Comparison of ENCODE assay signal across 1 cellular context in the genomic region with DNA sequence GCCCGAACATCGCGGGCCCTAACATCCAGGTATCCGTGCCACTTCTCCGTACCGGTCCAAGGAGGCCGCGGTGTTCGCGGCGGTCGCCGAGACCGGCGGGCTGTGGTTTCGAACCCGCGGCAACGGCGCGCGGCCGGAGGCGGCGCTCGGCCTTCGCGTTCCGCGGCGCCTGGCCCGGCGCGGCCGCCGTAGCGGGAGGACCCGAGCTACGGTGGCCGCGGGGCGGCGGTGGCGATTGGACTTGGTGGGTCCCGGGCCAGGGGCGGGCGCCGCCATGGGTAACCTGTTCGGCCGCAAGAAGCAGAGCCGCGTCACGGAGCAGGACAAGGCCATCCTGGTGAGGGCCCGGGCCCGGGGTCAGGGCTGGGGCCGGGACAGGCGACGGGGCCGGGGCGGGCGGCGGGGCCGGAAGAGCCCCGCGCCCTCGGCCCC.
A peak's percentile ranks its signal among the peaks of the same experiment; 100 is the strongest.
TF ChIP-seq lines count a peak whose summit lies in the region.

A gene (plus strand): TSS at position 197 of the 432 bp plus-strand sequence. CDS start 78 bp downstream, at position 275.

TF ChIP-seq in GM12878, 131 proteins besides CTCF, POLR2A, EP300 and RAD21 (continued from another document and continues in another):
- TF ChIP-seq, protein P1, sequence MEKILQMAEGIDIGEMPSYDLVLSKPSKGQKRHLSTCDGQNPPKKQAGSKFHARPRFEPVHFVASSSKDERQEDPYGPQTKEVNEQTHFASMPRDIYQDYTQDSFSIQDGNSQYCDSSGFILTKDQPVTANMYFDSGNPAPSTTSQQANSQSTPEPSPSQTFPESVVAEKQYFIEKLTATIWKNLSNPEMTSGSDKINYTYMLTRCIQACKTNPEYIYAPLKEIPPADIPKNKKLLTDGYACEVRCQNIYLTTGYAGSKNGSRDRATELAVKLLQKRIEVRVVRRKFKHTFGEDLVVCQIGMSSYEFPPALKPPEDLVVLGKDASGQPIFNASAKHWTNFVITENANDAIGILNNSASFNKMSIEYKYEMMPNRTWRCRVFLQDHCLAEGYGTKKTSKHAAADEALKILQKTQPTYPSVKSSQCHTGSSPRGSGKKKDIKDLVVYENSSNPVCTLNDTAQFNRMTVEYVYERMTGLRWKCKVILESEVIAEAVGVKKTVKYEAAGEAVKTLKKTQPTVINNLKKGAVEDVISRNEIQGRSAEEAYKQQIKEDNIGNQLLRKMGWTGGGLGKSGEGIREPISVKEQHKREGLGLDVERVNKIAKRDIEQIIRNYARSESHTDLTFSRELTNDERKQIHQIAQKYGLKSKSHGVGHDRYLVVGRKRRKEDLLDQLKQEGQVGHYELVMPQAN (conservative IDR thresholded peaks at IDR 0.05): peak; percentile 72; the same call in 1 of the 2 replicates
- no peak for TF ChIP-seq RFX5 (IDR thresholded peaks at IDR 0.05; ENCODE audit: low read depth, low read length)
- TF ChIP-seq SIX5 (IDR thresholded peaks at IDR 0.05; ENCODE audit: low read depth, low read length, severe bottlenecking): peak; percentile 66
- TF ChIP-seq BMI1 (IDR thresholded peaks at IDR 0.05; ENCODE audit: borderline replicate concordance): no peak
- no peak for TF ChIP-seq YBX1 (IDR thresholded peaks at IDR 0.05)
- no peak for TF ChIP-seq ZBED1 (IDR thresholded peaks at IDR 0.05; ENCODE audit: borderline replicate concordance)
- peak in 1 of 2 experiments; percentile 21; a peak in 1 of 4 replicates for TF ChIP-seq SRF (IDR thresholded peaks at IDR 0.05; ENCODE audit: low read depth in 2 of 2, low read length in 2 of 2)
- no peak for TF ChIP-seq BCL11A (IDR thresholded peaks at IDR 0.05; ENCODE audit: low read depth, low read length)
- 0 out of 2 replicates have a peak, but pooled peaks have one; percentile 31 for TF ChIP-seq TBL1XR1 (IDR thresholded peaks at IDR 0.05; ENCODE audit: low read depth, low read length)
- no peak for TF ChIP-seq NFYA (IDR thresholded peaks at IDR 0.05; ENCODE audit: borderline replicate concordance, low read depth, low read length)
- no peak for TF ChIP-seq FOS (IDR thresholded peaks at IDR 0.05; ENCODE audit: borderline replicate concordance, extremely low read depth, insufficient read length)
- TF ChIP-seq NBN (IDR thresholded peaks at IDR 0.05): no peak
- no peak for TF ChIP-seq MYB (IDR thresholded peaks at IDR 0.05; ENCODE audit: borderline replicate concordance, low read depth, low read length)
- peak; percentile 80 for TF ChIP-seq HCFC1 (IDR thresholded peaks at IDR 0.05; ENCODE audit: low read length)
- TF ChIP-seq STAT3 (IDR thresholded peaks at IDR 0.05; ENCODE audit: low read depth, low read length): no peak
- TF ChIP-seq SMARCA5 (IDR thresholded peaks at IDR 0.05): peak; percentile 88
- TF ChIP-seq, protein P2, sequence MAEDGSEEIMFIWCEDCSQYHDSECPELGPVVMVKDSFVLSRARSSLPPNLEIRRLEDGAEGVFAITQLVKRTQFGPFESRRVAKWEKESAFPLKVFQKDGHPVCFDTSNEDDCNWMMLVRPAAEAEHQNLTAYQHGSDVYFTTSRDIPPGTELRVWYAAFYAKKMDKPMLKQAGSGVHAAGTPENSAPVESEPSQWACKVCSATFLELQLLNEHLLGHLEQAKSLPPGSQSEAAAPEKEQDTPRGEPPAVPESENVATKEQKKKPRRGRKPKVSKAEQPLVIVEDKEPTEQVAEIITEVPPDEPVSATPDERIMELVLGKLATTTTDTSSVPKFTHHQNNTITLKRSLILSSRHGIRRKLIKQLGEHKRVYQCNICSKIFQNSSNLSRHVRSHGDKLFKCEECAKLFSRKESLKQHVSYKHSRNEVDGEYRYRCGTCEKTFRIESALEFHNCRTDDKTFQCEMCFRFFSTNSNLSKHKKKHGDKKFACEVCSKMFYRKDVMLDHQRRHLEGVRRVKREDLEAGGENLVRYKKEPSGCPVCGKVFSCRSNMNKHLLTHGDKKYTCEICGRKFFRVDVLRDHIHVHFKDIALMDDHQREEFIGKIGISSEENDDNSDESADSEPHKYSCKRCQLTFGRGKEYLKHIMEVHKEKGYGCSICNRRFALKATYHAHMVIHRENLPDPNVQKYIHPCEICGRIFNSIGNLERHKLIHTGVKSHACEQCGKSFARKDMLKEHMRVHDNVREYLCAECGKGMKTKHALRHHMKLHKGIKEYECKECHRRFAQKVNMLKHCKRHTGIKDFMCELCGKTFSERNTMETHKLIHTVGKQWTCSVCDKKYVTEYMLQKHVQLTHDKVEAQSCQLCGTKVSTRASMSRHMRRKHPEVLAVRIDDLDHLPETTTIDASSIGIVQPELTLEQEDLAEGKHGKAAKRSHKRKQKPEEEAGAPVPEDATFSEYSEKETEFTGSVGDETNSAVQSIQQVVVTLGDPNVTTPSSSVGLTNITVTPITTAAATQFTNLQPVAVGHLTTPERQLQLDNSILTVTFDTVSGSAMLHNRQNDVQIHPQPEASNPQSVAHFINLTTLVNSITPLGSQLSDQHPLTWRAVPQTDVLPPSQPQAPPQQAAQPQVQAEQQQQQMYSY (CRISPR knock-in tag; IDR thresholded peaks at IDR 0.05): no peak
- peak; percentile 86 for TF ChIP-seq DPF2 (IDR thresholded peaks at IDR 0.05)
- TF ChIP-seq ZNF274 (IDR thresholded peaks at IDR 0.05; ENCODE audit: insufficient read depth, insufficient read length): no peak
- TF ChIP-seq RB1 (IDR thresholded peaks at IDR 0.05; ENCODE audit: borderline replicate concordance): peak; percentile 91
- no peak for TF ChIP-seq RCOR1 (conservative IDR thresholded peaks at IDR 0.05; ENCODE audit: low read depth, low read length)
- TF ChIP-seq, protein P3, sequence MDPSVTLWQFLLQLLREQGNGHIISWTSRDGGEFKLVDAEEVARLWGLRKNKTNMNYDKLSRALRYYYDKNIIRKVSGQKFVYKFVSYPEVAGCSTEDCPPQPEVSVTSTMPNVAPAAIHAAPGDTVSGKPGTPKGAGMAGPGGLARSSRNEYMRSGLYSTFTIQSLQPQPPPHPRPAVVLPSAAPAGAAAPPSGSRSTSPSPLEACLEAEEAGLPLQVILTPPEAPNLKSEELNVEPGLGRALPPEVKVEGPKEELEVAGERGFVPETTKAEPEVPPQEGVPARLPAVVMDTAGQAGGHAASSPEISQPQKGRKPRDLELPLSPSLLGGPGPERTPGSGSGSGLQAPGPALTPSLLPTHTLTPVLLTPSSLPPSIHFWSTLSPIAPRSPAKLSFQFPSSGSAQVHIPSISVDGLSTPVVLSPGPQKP (IDR thresholded peaks at IDR 0.05; ENCODE audit: low read depth, low read length): peak; percentile 52; the same call in 1 of the 2 replicates
- TF ChIP-seq EGR1 (IDR thresholded peaks at IDR 0.05; ENCODE audit: borderline replicate concordance in 1 of 2, low read depth in 2 of 2, low read length in 2 of 2): peak in 1 of 2 experiments; percentile 57; a peak in 1 of 3 replicates
- TF ChIP-seq EED (IDR thresholded peaks at IDR 0.05; ENCODE audit: low read depth): no peak
- TF ChIP-seq NR2F1 (conservative IDR thresholded peaks at IDR 0.05): peak; percentile 69
- no peak for TF ChIP-seq ETV6 (conservative IDR thresholded peaks at IDR 0.05 in 1 of 2, IDR thresholded peaks at IDR 0.05 in 1 of 2; ENCODE audit: borderline replicate concordance in 1 of 2, low read depth in 1 of 2)
- no peak for TF ChIP-seq JUNB (IDR thresholded peaks at IDR 0.05)
- TF ChIP-seq NR2C1 (IDR thresholded peaks at IDR 0.05): peak; percentile 62
- TF ChIP-seq JUND (IDR thresholded peaks at IDR 0.05; ENCODE audit: low read depth, low read length): no peak
- TF ChIP-seq, protein P4, sequence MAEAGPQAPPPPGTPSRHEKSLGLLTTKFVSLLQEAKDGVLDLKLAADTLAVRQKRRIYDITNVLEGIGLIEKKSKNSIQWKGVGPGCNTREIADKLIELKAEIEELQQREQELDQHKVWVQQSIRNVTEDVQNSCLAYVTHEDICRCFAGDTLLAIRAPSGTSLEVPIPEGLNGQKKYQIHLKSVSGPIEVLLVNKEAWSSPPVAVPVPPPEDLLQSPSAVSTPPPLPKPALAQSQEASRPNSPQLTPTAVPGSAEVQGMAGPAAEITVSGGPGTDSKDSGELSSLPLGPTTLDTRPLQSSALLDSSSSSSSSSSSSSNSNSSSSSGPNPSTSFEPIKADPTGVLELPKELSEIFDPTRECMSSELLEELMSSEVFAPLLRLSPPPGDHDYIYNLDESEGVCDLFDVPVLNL (IDR thresholded peaks at IDR 0.05; ENCODE audit: low read depth, low read length): no peak
- TF ChIP-seq SP1 (IDR thresholded peaks at IDR 0.05; ENCODE audit: low read depth, low read length): no peak
- no peak for TF ChIP-seq BRCA1 (IDR thresholded peaks at IDR 0.05; ENCODE audit: low read depth, low read length)
- TF ChIP-seq STAT1 (conservative IDR thresholded peaks at IDR 0.05): peak; percentile 94
- TF ChIP-seq MEF2A (IDR thresholded peaks at IDR 0.05; ENCODE audit: insufficient read depth, low read depth, low read length): 0 out of 2 replicates have a peak, but pooled peaks have one; percentile 26
- TF ChIP-seq, protein P5, sequence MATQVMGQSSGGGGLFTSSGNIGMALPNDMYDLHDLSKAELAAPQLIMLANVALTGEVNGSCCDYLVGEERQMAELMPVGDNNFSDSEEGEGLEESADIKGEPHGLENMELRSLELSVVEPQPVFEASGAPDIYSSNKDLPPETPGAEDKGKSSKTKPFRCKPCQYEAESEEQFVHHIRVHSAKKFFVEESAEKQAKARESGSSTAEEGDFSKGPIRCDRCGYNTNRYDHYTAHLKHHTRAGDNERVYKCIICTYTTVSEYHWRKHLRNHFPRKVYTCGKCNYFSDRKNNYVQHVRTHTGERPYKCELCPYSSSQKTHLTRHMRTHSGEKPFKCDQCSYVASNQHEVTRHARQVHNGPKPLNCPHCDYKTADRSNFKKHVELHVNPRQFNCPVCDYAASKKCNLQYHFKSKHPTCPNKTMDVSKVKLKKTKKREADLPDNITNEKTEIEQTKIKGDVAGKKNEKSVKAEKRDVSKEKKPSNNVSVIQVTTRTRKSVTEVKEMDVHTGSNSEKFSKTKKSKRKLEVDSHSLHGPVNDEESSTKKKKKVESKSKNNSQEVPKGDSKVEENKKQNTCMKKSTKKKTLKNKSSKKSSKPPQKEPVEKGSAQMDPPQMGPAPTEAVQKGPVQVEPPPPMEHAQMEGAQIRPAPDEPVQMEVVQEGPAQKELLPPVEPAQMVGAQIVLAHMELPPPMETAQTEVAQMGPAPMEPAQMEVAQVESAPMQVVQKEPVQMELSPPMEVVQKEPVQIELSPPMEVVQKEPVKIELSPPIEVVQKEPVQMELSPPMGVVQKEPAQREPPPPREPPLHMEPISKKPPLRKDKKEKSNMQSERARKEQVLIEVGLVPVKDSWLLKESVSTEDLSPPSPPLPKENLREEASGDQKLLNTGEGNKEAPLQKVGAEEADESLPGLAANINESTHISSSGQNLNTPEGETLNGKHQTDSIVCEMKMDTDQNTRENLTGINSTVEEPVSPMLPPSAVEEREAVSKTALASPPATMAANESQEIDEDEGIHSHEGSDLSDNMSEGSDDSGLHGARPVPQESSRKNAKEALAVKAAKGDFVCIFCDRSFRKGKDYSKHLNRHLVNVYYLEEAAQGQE (IDR thresholded peaks at IDR 0.05; ENCODE audit: low read depth, low read length): no peak
- no peak for TF ChIP-seq PAX5 (IDR thresholded peaks at IDR 0.05; ENCODE audit: borderline replicate concordance, low read depth, low read length)
- peak; percentile 76 for TF ChIP-seq RUNX3 (IDR thresholded peaks at IDR 0.05; ENCODE audit: low read length)
- TF ChIP-seq, protein P6, sequence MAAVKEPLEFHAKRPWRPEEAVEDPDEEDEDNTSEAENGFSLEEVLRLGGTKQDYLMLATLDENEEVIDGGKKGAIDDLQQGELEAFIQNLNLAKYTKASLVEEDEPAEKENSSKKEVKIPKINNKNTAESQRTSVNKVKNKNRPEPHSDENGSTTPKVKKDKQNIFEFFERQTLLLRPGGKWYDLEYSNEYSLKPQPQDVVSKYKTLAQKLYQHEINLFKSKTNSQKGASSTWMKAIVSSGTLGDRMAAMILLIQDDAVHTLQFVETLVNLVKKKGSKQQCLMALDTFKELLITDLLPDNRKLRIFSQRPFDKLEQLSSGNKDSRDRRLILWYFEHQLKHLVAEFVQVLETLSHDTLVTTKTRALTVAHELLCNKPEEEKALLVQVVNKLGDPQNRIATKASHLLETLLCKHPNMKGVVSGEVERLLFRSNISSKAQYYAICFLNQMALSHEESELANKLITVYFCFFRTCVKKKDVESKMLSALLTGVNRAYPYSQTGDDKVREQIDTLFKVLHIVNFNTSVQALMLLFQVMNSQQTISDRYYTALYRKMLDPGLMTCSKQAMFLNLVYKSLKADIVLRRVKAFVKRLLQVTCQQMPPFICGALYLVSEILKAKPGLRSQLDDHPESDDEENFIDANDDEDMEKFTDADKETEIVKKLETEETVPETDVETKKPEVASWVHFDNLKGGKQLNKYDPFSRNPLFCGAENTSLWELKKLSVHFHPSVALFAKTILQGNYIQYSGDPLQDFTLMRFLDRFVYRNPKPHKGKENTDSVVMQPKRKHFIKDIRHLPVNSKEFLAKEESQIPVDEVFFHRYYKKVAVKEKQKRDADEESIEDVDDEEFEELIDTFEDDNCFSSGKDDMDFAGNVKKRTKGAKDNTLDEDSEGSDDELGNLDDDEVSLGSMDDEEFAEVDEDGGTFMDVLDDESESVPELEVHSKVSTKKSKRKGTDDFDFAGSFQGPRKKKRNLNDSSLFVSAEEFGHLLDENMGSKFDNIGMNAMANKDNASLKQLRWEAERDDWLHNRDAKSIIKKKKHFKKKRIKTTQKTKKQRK (IDR thresholded peaks at IDR 0.05; ENCODE audit: low read depth, low read length): no peak
- peak; percentile 97 for TF ChIP-seq ZNF217 (IDR thresholded peaks at IDR 0.05)
- TF ChIP-seq YY1 (IDR thresholded peaks at IDR 0.05; ENCODE audit: low read depth, low read length): peak; percentile 91
- 0 out of 2 replicates have a peak, but pooled peaks have one; percentile 13 for TF ChIP-seq CREM (IDR thresholded peaks at IDR 0.05; ENCODE audit: low read depth)
- TF ChIP-seq, protein P7, sequence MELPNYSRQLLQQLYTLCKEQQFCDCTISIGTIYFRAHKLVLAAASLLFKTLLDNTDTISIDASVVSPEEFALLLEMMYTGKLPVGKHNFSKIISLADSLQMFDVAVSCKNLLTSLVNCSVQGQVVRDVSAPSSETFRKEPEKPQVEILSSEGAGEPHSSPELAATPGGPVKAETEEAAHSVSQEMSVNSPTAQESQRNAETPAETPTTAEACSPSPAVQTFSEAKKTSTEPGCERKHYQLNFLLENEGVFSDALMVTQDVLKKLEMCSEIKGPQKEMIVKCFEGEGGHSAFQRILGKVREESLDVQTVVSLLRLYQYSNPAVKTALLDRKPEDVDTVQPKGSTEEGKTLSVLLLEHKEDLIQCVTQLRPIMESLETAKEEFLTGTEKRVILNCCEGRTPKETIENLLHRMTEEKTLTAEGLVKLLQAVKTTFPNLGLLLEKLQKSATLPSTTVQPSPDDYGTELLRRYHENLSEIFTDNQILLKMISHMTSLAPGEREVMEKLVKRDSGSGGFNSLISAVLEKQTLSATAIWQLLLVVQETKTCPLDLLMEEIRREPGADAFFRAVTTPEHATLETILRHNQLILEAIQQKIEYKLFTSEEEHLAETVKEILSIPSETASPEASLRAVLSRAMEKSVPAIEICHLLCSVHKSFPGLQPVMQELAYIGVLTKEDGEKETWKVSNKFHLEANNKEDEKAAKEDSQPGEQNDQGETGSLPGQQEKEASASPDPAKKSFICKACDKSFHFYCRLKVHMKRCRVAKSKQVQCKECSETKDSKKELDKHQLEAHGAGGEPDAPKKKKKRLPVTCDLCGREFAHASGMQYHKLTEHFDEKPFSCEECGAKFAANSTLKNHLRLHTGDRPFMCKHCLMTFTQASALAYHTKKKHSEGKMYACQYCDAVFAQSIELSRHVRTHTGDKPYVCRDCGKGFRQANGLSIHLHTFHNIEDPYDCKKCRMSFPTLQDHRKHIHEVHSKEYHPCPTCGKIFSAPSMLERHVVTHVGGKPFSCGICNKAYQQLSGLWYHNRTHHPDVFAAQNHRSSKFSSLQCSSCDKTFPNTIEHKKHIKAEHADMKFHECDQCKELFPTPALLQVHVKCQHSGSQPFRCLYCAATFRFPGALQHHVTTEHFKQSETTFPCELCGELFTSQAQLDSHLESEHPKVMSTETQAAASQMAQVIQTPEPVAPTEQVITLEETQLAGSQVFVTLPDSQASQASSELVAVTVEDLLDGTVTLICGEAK (IDR thresholded peaks at IDR 0.05; ENCODE audit: borderline replicate concordance): no peak
